8 cellular contexts compared by ENCODE assay signal in genomic region chr15:33068007-33068441, GRCh38.
DNase-seq lines count a peak whose midpoint lies in the region; TF ChIP-seq lines count a peak whose summit lies in the region.

No MANE protein-coding gene starts in this region.

- no peaks in the 10 kb centered on the region for H3K9me3 ChIP-seq in HEK293 (ENCODE audit: control insufficient read depth, insufficient read depth, low read depth, low read length)

- CTCF ChIA-PET in HEK293 (lab: Yijun Ruan, JAX), result interaction anchor here (0.9 kb wide), 1 partner anchor 11 kb away, joined by 3 read pairs; no protein-coding TSS in a partner anchor

- DNase-seq in SW 1271 (lab: John Stamatoyannopoulos, UW) (peak; percentile 32 to 50), foreskin fibroblast (peak; percentile 75 to 80), posterior cingulate gyrus (peak in 7 of 10 donors; percentile 19 to 89 (median 29)), HUDEP-2 (lab: John Stamatoyannopoulos, UW; ENCODE audit: unreplicated experiment in 76 of 76) (no peak), KG1 (lab: John Stamatoyannopoulos, UW) (no peak)
- no peak for DNase-seq in NK-92 treated with Interleukin-12 subunit alpha and Interleukin-12 subunit beta, amount 100 ng/mL, for 24 hours (lab: John Stamatoyannopoulos, UW)

- H3K27ac ChIP-seq in C4-2B (peak overlapping the region; percentile 24), HEK293 (ENCODE audit: extremely low read depth, low read depth, low read length) (peak overlapping the region; percentile 59)

- no peaks in the 10 kb centered on the region for H3K36me3 ChIP-seq in HEK293 (ENCODE audit: control insufficient read depth in 2 of 2, insufficient read depth in 1 of 2, low read length in 2 of 2)

- H3K4me3 ChIP-seq in HEK293 (ENCODE audit: low read depth, low read length) (no peak overlapping the region), foreskin fibroblast (ENCODE audit: low read depth in 1 of 2, low read length in 2 of 2) (peak overlapping the region; percentile 42)

- TF ChIP-seq CTCF in C4-2B (conservative IDR thresholded peaks at IDR 0.05) (no peak), HEK293 (tag by site-specific recombination; IDR thresholded peaks at IDR 0.05) (no peak), foreskin fibroblast (IDR thresholded peaks at IDR 0.05; ENCODE audit: low read depth, low read length) (no peak)

- POLR2A ChIA-PET in HEK293 (lab: Yijun Ruan, JAX), result no interaction called here

- H3K4me1 ChIP-seq in HEK293 (ENCODE audit: control insufficient read depth, insufficient read depth, low read length), result 0 out of 2 replicates have a peak, but pooled peaks cover 4% of the 10 kb centered on the region

- intact Hi-C loops in posterior cingulate gyrus (cut with DNase I), result loop anchor here (5.0 kb wide), 1 partner anchor 36 kb away; no protein-coding TSS in a partner anchor

TF ChIP-seq in HEK293, 187 proteins besides CTCF, POLR2A, EP300 and RAD21:
- TF ChIP-seq ZNF549 (tag by site-specific recombination; IDR thresholded peaks at IDR 0.05) (no peak), ZNF692 (tag by site-specific recombination; IDR thresholded peaks at IDR 0.05) (no peak), ZNF140 (tag by site-specific recombination; IDR thresholded peaks at IDR 0.05) (no peak), ZNF398 (tag by site-specific recombination; IDR thresholded peaks at IDR 0.05) (no peak), ZBTB11 (tag by site-specific recombination; conservative IDR thresholded peaks at IDR 0.05; ENCODE audit: low read depth) (no peak), ZNF416 (tag by site-specific recombination; IDR thresholded peaks at IDR 0.05) (no peak), HOXA7 (CRISPR knock-in tag; IDR thresholded peaks at IDR 0.05; ENCODE audit: borderline replicate concordance) (no peak)

Comparison
In these comparisons a context has a peak if more than half of its experiments do, and no peak if none do; other contexts are left out.
1. DNase-seq: peak in SW 1271 (2 of 2), foreskin fibroblast (2 of 2) and posterior cingulate gyrus (7 of 10); none in NK-92 treated with Interleukin-12 subunit alpha and Interleukin-12 subunit beta, amount 100 ng/mL, for 24 hours (single experiment), HUDEP-2 (0 of 76) and KG1 (single experiment).